ENCODE assay signal across 1 cellular context in the genomic region with DNA sequence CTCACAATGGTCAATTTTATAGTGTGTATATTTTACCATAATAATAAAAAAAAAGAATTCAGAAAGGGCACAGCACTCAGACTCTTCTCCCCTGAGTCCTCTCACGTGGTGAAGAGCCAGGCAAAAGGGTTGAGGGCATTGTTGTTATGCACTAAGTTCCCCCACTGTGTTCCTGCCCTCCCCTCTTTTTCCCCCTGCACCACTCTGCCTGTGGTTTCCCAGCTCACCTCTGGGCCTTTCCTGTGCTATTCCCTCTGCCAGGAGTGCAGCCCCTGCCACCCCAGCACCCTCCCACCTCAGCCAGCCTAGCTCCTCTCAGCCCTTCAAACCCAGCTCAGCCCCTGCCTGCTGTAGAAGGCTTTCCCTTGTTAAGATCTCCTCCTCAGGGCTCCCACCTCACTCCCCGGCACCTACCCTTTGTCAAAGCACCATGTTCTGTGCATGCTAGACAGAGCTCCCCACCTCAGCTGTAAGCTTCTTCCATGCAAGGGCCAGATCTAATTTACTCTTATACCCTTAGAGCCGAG.
TF ChIP-seq lines count a peak whose summit lies in the region.

No MANE protein-coding gene starts in this region.

TF ChIP-seq in GM23338, 12 proteins besides CTCF, POLR2A, EP300 and RAD21 (continued from another document):
- TF ChIP-seq, protein P1, sequence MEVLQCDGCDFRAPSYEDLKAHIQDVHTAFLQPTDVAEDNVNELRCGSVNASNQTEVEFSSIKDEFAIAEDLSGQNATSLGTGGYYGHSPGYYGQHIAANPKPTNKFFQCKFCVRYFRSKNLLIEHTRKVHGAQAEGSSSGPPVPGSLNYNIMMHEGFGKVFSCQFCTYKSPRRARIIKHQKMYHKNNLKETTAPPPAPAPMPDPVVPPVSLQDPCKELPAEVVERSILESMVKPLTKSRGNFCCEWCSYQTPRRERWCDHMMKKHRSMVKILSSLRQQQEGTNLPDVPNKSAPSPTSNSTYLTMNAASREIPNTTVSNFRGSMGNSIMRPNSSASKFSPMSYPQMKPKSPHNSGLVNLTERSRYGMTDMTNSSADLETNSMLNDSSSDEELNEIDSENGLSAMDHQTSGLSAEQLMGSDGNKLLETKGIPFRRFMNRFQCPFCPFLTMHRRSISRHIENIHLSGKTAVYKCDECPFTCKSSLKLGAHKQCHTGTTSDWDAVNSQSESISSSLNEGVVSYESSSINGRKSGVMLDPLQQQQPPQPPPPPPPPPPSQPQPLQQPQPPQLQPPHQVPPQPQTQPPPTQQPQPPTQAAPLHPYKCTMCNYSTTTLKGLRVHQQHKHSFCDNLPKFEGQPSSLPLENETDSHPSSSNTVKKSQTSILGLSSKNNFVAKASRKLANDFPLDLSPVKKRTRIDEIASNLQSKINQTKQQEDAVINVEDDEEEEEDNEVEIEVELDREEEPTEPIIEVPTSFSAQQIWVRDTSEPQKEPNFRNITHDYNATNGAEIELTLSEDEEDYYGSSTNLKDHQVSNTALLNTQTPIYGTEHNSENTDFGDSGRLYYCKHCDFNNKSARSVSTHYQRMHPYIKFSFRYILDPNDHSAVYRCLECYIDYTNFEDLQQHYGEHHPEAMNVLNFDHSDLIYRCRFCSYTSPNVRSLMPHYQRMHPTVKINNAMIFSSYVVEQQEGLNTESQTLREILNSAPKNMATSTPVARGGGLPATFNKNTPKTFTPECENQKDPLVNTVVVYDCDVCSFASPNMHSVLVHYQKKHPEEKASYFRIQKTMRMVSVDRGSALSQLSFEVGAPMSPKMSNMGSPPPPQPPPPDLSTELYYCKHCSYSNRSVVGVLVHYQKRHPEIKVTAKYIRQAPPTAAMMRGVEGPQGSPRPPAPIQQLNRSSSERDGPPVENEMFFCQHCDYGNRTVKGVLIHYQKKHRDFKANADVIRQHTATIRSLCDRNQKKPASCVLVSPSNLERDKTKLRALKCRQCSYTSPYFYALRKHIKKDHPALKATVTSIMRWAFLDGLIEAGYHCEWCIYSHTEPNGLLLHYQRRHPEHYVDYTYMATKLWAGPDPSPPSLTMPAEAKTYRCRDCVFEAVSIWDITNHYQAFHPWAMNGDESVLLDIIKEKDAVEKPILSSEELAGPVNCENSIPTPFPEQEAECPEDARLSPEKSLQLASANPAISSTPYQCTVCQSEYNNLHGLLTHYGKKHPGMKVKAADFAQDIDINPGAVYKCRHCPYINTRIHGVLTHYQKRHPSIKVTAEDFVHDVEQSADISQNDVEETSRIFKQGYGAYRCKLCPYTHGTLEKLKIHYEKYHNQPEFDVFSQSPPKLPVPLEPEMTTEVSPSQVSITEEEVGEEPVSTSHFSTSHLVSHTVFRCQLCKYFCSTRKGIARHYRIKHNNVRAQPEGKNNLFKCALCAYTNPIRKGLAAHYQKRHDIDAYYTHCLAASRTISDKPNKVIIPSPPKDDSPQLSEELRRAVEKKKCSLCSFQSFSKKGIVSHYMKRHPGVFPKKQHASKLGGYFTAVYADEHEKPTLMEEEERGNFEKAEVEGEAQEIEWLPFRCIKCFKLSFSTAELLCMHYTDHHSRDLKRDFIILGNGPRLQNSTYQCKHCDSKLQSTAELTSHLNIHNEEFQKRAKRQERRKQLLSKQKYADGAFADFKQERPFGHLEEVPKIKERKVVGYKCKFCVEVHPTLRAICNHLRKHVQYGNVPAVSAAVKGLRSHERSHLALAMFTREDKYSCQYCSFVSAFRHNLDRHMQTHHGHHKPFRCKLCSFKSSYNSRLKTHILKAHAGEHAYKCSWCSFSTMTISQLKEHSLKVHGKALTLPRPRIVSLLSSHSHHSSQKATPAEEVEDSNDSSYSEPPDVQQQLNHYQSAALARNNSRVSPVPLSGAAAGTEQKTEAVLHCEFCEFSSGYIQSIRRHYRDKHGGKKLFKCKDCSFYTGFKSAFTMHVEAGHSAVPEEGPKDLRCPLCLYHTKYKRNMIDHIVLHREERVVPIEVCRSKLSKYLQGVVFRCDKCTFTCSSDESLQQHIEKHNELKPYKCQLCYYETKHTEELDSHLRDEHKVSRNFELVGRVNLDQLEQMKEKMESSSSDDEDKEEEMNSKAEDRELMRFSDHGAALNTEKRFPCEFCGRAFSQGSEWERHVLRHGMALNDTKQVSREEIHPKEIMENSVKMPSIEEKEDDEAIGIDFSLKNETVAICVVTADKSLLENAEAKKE (CRISPR knock-in tag; IDR thresholded peaks at IDR 0.05) = no peak
- TF ChIP-seq EZH2 (IDR thresholded peaks at IDR 0.05; ENCODE audit: low read depth, unreplicated experiment) = no peak
- no peak for TF ChIP-seq JUNB (IDR thresholded peaks at IDR 0.05; ENCODE audit: unreplicated experiment)
- TF ChIP-seq NANOG (IDR thresholded peaks at IDR 0.05; ENCODE audit: borderline replicate concordance) = no peak
- TF ChIP-seq POLR2AphosphoS5 (IDR thresholded peaks at IDR 0.05; ENCODE audit: low read depth) = no peak
- no peak for TF ChIP-seq STAT1 (IDR thresholded peaks at IDR 0.05; ENCODE audit: unreplicated experiment)
- TF ChIP-seq, protein P2, sequence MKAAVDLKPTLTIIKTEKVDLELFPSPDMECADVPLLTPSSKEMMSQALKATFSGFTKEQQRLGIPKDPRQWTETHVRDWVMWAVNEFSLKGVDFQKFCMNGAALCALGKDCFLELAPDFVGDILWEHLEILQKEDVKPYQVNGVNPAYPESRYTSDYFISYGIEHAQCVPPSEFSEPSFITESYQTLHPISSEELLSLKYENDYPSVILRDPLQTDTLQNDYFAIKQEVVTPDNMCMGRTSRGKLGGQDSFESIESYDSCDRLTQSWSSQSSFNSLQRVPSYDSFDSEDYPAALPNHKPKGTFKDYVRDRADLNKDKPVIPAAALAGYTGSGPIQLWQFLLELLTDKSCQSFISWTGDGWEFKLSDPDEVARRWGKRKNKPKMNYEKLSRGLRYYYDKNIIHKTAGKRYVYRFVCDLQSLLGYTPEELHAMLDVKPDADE (IDR thresholded peaks at IDR 0.05) = no peak
- TF ChIP-seq ZNF114 (CRISPR knock-in tag; IDR thresholded peaks at IDR 0.05) = no peak
- TF ChIP-seq EZH2phosphoT487 (IDR thresholded peaks at IDR 0.05; ENCODE audit: unreplicated experiment) = no peak
- TF ChIP-seq, protein P3, sequence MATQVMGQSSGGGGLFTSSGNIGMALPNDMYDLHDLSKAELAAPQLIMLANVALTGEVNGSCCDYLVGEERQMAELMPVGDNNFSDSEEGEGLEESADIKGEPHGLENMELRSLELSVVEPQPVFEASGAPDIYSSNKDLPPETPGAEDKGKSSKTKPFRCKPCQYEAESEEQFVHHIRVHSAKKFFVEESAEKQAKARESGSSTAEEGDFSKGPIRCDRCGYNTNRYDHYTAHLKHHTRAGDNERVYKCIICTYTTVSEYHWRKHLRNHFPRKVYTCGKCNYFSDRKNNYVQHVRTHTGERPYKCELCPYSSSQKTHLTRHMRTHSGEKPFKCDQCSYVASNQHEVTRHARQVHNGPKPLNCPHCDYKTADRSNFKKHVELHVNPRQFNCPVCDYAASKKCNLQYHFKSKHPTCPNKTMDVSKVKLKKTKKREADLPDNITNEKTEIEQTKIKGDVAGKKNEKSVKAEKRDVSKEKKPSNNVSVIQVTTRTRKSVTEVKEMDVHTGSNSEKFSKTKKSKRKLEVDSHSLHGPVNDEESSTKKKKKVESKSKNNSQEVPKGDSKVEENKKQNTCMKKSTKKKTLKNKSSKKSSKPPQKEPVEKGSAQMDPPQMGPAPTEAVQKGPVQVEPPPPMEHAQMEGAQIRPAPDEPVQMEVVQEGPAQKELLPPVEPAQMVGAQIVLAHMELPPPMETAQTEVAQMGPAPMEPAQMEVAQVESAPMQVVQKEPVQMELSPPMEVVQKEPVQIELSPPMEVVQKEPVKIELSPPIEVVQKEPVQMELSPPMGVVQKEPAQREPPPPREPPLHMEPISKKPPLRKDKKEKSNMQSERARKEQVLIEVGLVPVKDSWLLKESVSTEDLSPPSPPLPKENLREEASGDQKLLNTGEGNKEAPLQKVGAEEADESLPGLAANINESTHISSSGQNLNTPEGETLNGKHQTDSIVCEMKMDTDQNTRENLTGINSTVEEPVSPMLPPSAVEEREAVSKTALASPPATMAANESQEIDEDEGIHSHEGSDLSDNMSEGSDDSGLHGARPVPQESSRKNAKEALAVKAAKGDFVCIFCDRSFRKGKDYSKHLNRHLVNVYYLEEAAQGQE (IDR thresholded peaks at IDR 0.05; ENCODE audit: unreplicated experiment) = no peak
